ENCODE assay signal across 20 cellular contexts in the genomic region with DNA sequence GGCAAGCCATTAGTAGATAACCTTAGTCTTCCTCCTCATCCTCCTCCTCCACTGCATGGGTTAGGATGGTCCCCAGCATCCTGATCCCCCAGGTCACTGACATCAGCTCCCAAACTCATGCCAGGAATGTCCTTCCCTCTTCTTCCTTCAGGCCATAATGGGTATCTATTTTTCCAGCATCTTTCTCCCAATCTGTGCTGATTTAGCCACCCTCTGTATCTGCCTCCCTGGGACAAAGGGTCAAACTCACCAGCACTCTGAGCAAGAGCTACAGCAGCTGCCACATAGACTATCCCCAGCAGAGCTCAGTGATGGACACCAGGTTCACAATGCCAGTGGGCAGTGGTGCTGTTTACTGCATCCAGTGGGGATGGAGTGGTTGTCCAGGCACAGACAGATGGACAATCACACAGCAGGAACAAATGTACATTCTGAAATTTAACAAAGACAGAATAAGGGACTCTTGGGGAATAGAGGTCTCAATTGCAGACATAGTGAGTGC.
DNase-seq lines count a peak whose midpoint lies in the region; ATAC-seq and TF ChIP-seq lines count a peak whose summit lies in the region.
"Had no signal": no experiment of that assay in that cellular context is flagged by ENCODE, and none has a peak within 500 bp of the region (broad histone marks: within the 10 kb centered on the region; RNA-seq: fewer than 3 reads in every experiment).

No MANE protein-coding gene starts in this region.

- no peak overlapping the region for H3K18ac ChIP-seq in IMR-90 (ENCODE audit: low read depth, low read length)

- TF ChIP-seq RAD21 in IMR-90 (IDR thresholded peaks at IDR 0.05; ENCODE audit: low read length) = no peak

- no peak for ATAC-seq in IMR-90 (ENCODE audit: low read depth)
- no peak for ATAC-seq in activated B cell treated with CpG ODN at 0.5 μM for 24 hours (ENCODE audit: low read depth)
- no peak for ATAC-seq in GM21786 (IDR thresholded peaks at IDR 0.05; ENCODE audit: unreplicated experiment)
- ATAC-seq: HCT116, SK-N-SH treated with all-trans-retinoic acid at 6 μM for 48 hours had no signal

- CTCF ChIA-PET in IMR-90 (lab: Yijun Ruan, JAX) = no interaction called here
- CTCF ChIA-PET in activated B cell treated with CpG ODN at 0.5 μM for 24 hours (lab: Charles Lee) = interaction anchor here (1.2 to 4.2 kb wide), 4 partner anchors 13 to 125 kb away, joined by 4 to 42 read pairs (median 10); no protein-coding TSS in a partner anchor

- H3K4me1 Mint-ChIP-seq in activated B cell treated with CpG ODN at 0.5 μM for 24 hours = peaks cover 57% of the 10 kb centered on the region
- no peaks in the 10 kb centered on the region for H3K4me1 Mint-ChIP-seq in neural progenitor cell

- no peak overlapping the region for H3K14ac ChIP-seq in IMR-90 (replicated peaks; ENCODE audit: low read depth, low read length)

- H3K79me2 ChIP-seq in neural progenitor cell (ENCODE audit: low read depth) = no peaks in the 10 kb centered on the region

- DNase-seq in IMR-90 (no peak), activated B cell treated with CpG ODN at 0.5 μM for 24 hours (no peak), neural progenitor cell (ENCODE audit: low spot score) (no peak), DMS53 treated with DMSO at 0.1 percent for 48 hours (lab: John Stamatoyannopoulos, UW; ENCODE audit: unreplicated experiment) (no peak), NCI-H1048 (lab: John Stamatoyannopoulos, UW) (no peak), AG08396 (ENCODE audit: low spot score) (no peak)
- DNase-seq: DND-41, KG1, NCI-H1092 treated with DMSO at 0.1 percent for 48 hours, NCI-H2081 treated with DMSO at 0.1 percent for 48 hours, NCI-H446 treated with DMSO at 0.1 percent for 48 hours, NCI-H748 treated with DMSO at 0.1 percent for 48 hours, PC-9, SIG-M5, T-helper 1 cell had no signal

- no peak overlapping the region for H2BK5ac ChIP-seq in IMR-90 (ENCODE audit: low read depth, low read length, poor library complexity, severe bottlenecking)

- H3K36me3 ChIP-seq in BLaER1 (no peaks in the 10 kb centered on the region), IMR-90 (ENCODE audit: control insufficient read depth, insufficient read depth, low read length) (no peaks in the 10 kb centered on the region), neural progenitor cell (no peaks in the 10 kb centered on the region)

- no peaks in the 10 kb centered on the region for H3K27me3 Mint-ChIP-seq in activated B cell treated with CpG ODN at 0.5 μM for 24 hours
- peaks cover 2% of the 10 kb centered on the region for H3K27me3 Mint-ChIP-seq in neural progenitor cell (ENCODE audit: insufficient read depth, low read depth)

- POLR2A ChIA-PET in IMR-90 (lab: Charles Lee; ENCODE audit: unreplicated experiment) = no interaction called here
- POLR2A ChIA-PET in activated B cell treated with CpG ODN at 0.5 μM for 24 hours (lab: Charles Lee) = interaction anchor here (1.0 to 3.6 kb wide), 10 partner anchors 13 to 110 kb away, joined by 3 to 33 read pairs (median 4); no protein-coding TSS in a partner anchor

- peaks cover 55% of the 10 kb centered on the region for H3K36me3 Mint-ChIP-seq in activated B cell treated with CpG ODN at 0.5 μM for 24 hours (ENCODE audit: low read depth)
- H3K36me3 Mint-ChIP-seq in neural progenitor cell = no peaks in the 10 kb centered on the region

- no peaks in the 10 kb centered on the region for H3K79me1 ChIP-seq in IMR-90 (ENCODE audit: low read depth in 1 of 2, low read length in 2 of 2)

- no peak overlapping the region for H3K23ac ChIP-seq in IMR-90 (ENCODE audit: low read depth, low read length)

- in situ Hi-C loops in IMR-90 (cut with MboI; ENCODE audit: low sequenced_read_pairs) = no loop called here

- no peak overlapping the region; the same call in 2 of the 3 replicates for H2BK15ac ChIP-seq in IMR-90 (ENCODE audit: low read depth, low read length)

- H2AK5ac ChIP-seq in IMR-90 (ENCODE audit: low read depth, low read length) = peak overlapping the region; percentile 50; the same call in 1 of the 2 replicates

- no peak overlapping the region for H4K8ac ChIP-seq in IMR-90 (ENCODE audit: low read depth in 2 of 2, low read length in 2 of 2)

- H3K9me3 Mint-ChIP-seq in activated B cell treated with CpG ODN at 0.5 μM for 24 hours (peaks cover 42% of the 10 kb centered on the region), neural progenitor cell (peaks cover 4% of the 10 kb centered on the region)

- no peaks in the 10 kb centered on the region for H3F3A ChIP-seq in neural progenitor cell (ENCODE audit: low read depth)

- no peak overlapping the region for H3K56ac ChIP-seq in IMR-90 (ENCODE audit: extremely low read depth, insufficient read depth, low read length)

- intact Hi-C loops in IMR-90 (cut with micrococcal nuclease) = no loop called here
- intact Hi-C loops in activated B cell treated with CpG ODN at 0.5 μM for 24 hours (cut with micrococcal nuclease) = loop anchor here (1.0 to 5.0 kb wide), 3 partner anchors 11 to 67 kb away; no protein-coding TSS in a partner anchor

- H3K4ac ChIP-seq in IMR-90 (ENCODE audit: low read depth, low read length) = no peak overlapping the region

- H3K4me2 ChIP-seq in BLaER1 (peak overlapping the region; percentile 73), IMR-90 (ENCODE audit: low read depth, low read length) (no peak overlapping the region), neural progenitor cell (no peak overlapping the region)
- H3K4me2 ChIP-seq: PC-9 had no signal

- 0 out of 2 replicates have a peak overlapping the region, but pooled peaks have one; percentile 19 for H3K4me3 ChIP-seq in BLaER1
- no peak overlapping the region for H3K4me3 ChIP-seq in IMR-90 (ENCODE audit: insufficient read depth, low read depth, low read length)
- no peak overlapping the region for H3K4me3 ChIP-seq in neural progenitor cell
- H3K4me3 ChIP-seq: PC-9 had no signal

- H3K27ac ChIP-seq in BLaER1 (peak overlapping the region; percentile 69; the same call in 1 of the 2 replicates), IMR-90 (ENCODE audit: insufficient read depth, low read length) (no peak overlapping the region), neural progenitor cell (no peak overlapping the region)
- H3K27ac ChIP-seq: PC-9, RWPE1 had no signal

- no peaks in the 10 kb centered on the region for H3K27me3 ChIP-seq in BLaER1
- H3K27me3 ChIP-seq in IMR-90 (ENCODE audit: control insufficient read depth, insufficient read depth, low read length) = no peaks in the 10 kb centered on the region
- peaks cover 100% of the 10 kb centered on the region for H3K27me3 ChIP-seq in neural progenitor cell

- H4K91ac ChIP-seq in IMR-90 (ENCODE audit: insufficient read depth, low read depth, low read length) = no peak overlapping the region

- no peak for TF ChIP-seq POLR2A in IMR-90 (IDR thresholded peaks at IDR 0.05; ENCODE audit: low read depth, low read length)

- H3K9me1 ChIP-seq in IMR-90 (ENCODE audit: insufficient read depth, low read length) = peaks cover 8% of the 10 kb centered on the region; the same call in 1 of the 2 replicates

- H2AFZ ChIP-seq in IMR-90 (replicated peaks; ENCODE audit: low read length, poor library complexity) (no peak overlapping the region), neural progenitor cell (replicated peaks) (no peak overlapping the region)
- H2AFZ ChIP-seq: PC-9 had no signal

- TF ChIP-seq CTCF in IMR-90 (conservative IDR thresholded peaks at IDR 0.05; ENCODE audit: low read depth, low read length) (no peak), activated B cell treated with CpG ODN at 0.5 μM for 24 hours (IDR thresholded peaks at IDR 0.05) (no peak), neural progenitor cell (IDR thresholded peaks at IDR 0.05) (no peak)

- H2BK120ac ChIP-seq in IMR-90 (ENCODE audit: low read depth, low read length) = no peak overlapping the region

- H3K9ac ChIP-seq in BLaER1 = no peak overlapping the region
- no peak overlapping the region for H3K9ac ChIP-seq in IMR-90 (ENCODE audit: low read depth, low read length)
- H3K9ac ChIP-seq in neural progenitor cell = no peak overlapping the region

- peaks cover 27% of the 10 kb centered on the region for H3K4me1 ChIP-seq in BLaER1
- H3K4me1 ChIP-seq in IMR-90 (ENCODE audit: control insufficient read depth, insufficient read depth, low read length) = peaks cover 16% of the 10 kb centered on the region
- H3K4me1 ChIP-seq in neural progenitor cell = no peaks in the 10 kb centered on the region

- H3K4me3 Mint-ChIP-seq in activated B cell treated with CpG ODN at 0.5 μM for 24 hours (peak overlapping the region; percentile 69), neural progenitor cell (no peak overlapping the region)

- no peak overlapping the region for H4K5ac ChIP-seq in IMR-90 (ENCODE audit: low read depth, low read length)

- H2BK20ac ChIP-seq in IMR-90 (ENCODE audit: low read depth, low read length) = no peak overlapping the region

- BruUV-seq in IMR-90 (replicated peaks; lab: Mats Ljungman, UMichigan) = no TSS peak

- no peak overlapping the region for H2AK9ac ChIP-seq in IMR-90 (replicated peaks; ENCODE audit: low read depth, low read length, poor library complexity)

- H3K27ac Mint-ChIP-seq in activated B cell treated with CpG ODN at 0.5 μM for 24 hours (peak overlapping the region; percentile 92), neural progenitor cell (peak overlapping the region; percentile 48)

- dilution Hi-C loops in IMR-90 (cut with HindIII; ENCODE audit: low sequenced_read_pairs, unreplicated experiment) = no loop called here

- no peaks in the 10 kb centered on the region for H4K20me1 ChIP-seq in BLaER1
- H4K20me1 ChIP-seq in IMR-90 (ENCODE audit: insufficient read depth, low read length) = no peaks in the 10 kb centered on the region
- no peaks in the 10 kb centered on the region for H4K20me1 ChIP-seq in neural progenitor cell (ENCODE audit: low read depth)

- H3K9me3 ChIP-seq in BLaER1 (peaks cover 45% of the 10 kb centered on the region), IMR-90 (ENCODE audit: control insufficient read depth, insufficient read depth, low read length) (peaks cover 14% of the 10 kb centered on the region), neural progenitor cell (ENCODE audit: low read depth) (no peaks in the 10 kb centered on the region)

TF ChIP-seq in IMR-90, 13 proteins besides CTCF, POLR2A, EP300 and RAD21 (continues in another document):
- no peak for TF ChIP-seq MXI1 (IDR thresholded peaks at IDR 0.05; ENCODE audit: borderline replicate concordance, low read depth, low read length)
- no peak for TF ChIP-seq MAZ (IDR thresholded peaks at IDR 0.05; ENCODE audit: borderline replicate concordance, low read depth, low read length)
- no peak for TF ChIP-seq FOS (IDR thresholded peaks at IDR 0.05; ENCODE audit: low read depth, low read length)
- TF ChIP-seq NFE2L2 (IDR thresholded peaks at IDR 0.05; ENCODE audit: low read depth, low read length) = no peak
- no peak for TF ChIP-seq MAFK (IDR thresholded peaks at IDR 0.05; ENCODE audit: low read depth, low read length)
- no peak for TF ChIP-seq CEBPB (IDR thresholded peaks at IDR 0.05; ENCODE audit: low read depth, low read length)
- TF ChIP-seq SMC3 (IDR thresholded peaks at IDR 0.05; ENCODE audit: low read depth, low read length) = no peak
- no peak for TF ChIP-seq RCOR1 (IDR thresholded peaks at IDR 0.05; ENCODE audit: insufficient replicate concordance, low read length)
- no peak for TF ChIP-seq CHD1 (IDR thresholded peaks at IDR 0.05; ENCODE audit: low read depth, low read length)
